In genomic region chr12:6782903-6783571, GRCh38 we compare ENCODE assay signal across 1 cellular context.
TF ChIP-seq lines count a peak whose summit lies in the region.

No MANE protein-coding gene starts in this region.

TF ChIP-seq in K562, 482 proteins besides CTCF, POLR2A, EP300 and RAD21:
- no peak for TF ChIP-seq ZNF277 (CRISPR knock-in tag; IDR thresholded peaks at IDR 0.05; ENCODE audit: borderline replicate concordance)
- TF ChIP-seq TOE1 (IDR thresholded peaks at IDR 0.05; ENCODE audit: borderline replicate concordance), result no peak
- TF ChIP-seq TOE1 (CRISPR knock-in tag; IDR thresholded peaks at IDR 0.05; ENCODE audit: borderline replicate concordance, low read depth), result no peak
- TF ChIP-seq TFE3 (CRISPR knock-in tag; IDR thresholded peaks at IDR 0.05), result no peak
- TF ChIP-seq MYBL2 (IDR thresholded peaks at IDR 0.05; ENCODE audit: low read depth), result no peak
- no peak for TF ChIP-seq MYBL2 (CRISPR knock-in tag; IDR thresholded peaks at IDR 0.05; ENCODE audit: borderline replicate concordance)
- no peak for TF ChIP-seq ZSCAN32 (CRISPR knock-in tag; IDR thresholded peaks at IDR 0.05)
- TF ChIP-seq FIP1L1 (IDR thresholded peaks at IDR 0.05; ENCODE audit: low read depth, low read length, poor library complexity, severe bottlenecking), result no peak
- TF ChIP-seq TEAD2 (tag; IDR thresholded peaks at IDR 0.05), result no peak
- no peak for TF ChIP-seq BHLHE40 (IDR thresholded peaks at IDR 0.05; ENCODE audit: low read length)
- TF ChIP-seq PBX2 (CRISPR knock-in tag; IDR thresholded peaks at IDR 0.05; ENCODE audit: low read depth), result no peak
- TF ChIP-seq PBX2 (tag; conservative IDR thresholded peaks at IDR 0.05; ENCODE audit: low read depth), result no peak
- TF ChIP-seq NFXL1 (CRISPR knock-in tag; IDR thresholded peaks at IDR 0.05), result no peak
- TF ChIP-seq ZNF609 (CRISPR knock-in tag; IDR thresholded peaks at IDR 0.05; ENCODE audit: borderline replicate concordance), result no peak
- TF ChIP-seq ZNF23 (CRISPR knock-in tag; IDR thresholded peaks at IDR 0.05), result no peak
